20 cellular contexts compared by ENCODE assay signal in the genomic region with DNA sequence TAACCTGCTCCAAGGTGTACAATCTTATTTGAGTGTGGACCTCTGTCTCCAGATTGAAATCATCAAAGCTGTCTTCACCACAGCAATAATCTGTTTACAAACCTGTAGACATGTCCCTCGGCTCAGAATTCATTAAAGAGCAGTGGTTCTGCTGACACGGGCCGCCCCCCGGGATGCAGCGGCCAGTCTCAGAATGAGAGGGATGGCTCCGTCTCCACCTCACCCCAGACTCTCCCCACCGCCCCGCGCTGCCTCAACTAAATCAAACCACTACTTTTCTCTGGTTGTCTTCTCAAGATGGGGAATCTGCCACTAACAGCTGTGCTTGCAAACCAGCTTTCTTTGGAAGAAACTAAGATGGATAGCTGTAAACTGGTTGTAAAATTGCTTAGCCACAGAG. TPM values are rescaled to one million over a fixed set of nuclear protein-coding genes. Genes with fewer than 3 reads are reported as not detected.
DNase-seq lines count a peak whose midpoint lies in the region; ATAC-seq and TF ChIP-seq lines count a peak whose summit lies in the region.
"Had no signal": no experiment of that assay in that cellular context is flagged by ENCODE, and none has a peak within 500 bp of the region (broad histone marks: within the 10 kb centered on the region; RNA-seq: fewer than 3 reads in every experiment).

No MANE protein-coding gene starts in this region.

- H3K9ac ChIP-seq in iPS-18a (ENCODE audit: low read length), result no peak overlapping the region
- H3K9ac ChIP-seq: BLaER1, GM23248 had no signal

- WGBS in right cardiac atrium, result 46% methylated on average over 9 of the region's 9 CpGs

- H3K27me3 ChIP-seq in GM23338 (ENCODE audit: insufficient read depth) (no peaks in the 10 kb centered on the region), iPS-18a (ENCODE audit: control insufficient read depth, insufficient read depth, low read length) (peaks cover 4% of the 10 kb centered on the region), right cardiac atrium (ENCODE audit: control insufficient read depth, insufficient read depth) (no peaks in the 10 kb centered on the region)
- H3K27me3 ChIP-seq: BLaER1 had no signal

- H3K36me3 ChIP-seq in GM23338 (ENCODE audit: insufficient read depth) (no peaks in the 10 kb centered on the region), iPS-18a (ENCODE audit: control insufficient read depth, low read depth, low read length) (no peaks in the 10 kb centered on the region)
- H3K36me3 ChIP-seq: BLaER1 had no signal

- no peaks in the 10 kb centered on the region for H3F3A ChIP-seq in GM23338 (replicated peaks; ENCODE audit: low read depth)

- H3K4me1 ChIP-seq in GM23338 (ENCODE audit: insufficient read depth), result no peaks in the 10 kb centered on the region
- no peaks in the 10 kb centered on the region for H3K4me1 ChIP-seq in iPS-18a (ENCODE audit: control insufficient read depth, low read depth, low read length)
- H3K4me1 ChIP-seq in right cardiac atrium (ENCODE audit: control insufficient read depth, insufficient read depth, low read length), result no peaks in the 10 kb centered on the region
- H3K4me1 ChIP-seq: BLaER1, Caco-2 had no signal

- no peaks in the 10 kb centered on the region for H3K9me3 ChIP-seq in T-helper 17 cell (ENCODE audit: control insufficient read depth, low read length, poor library complexity, severe bottlenecking)
- peaks cover 2% of the 10 kb centered on the region for H3K9me3 ChIP-seq in iPS-18a (ENCODE audit: control insufficient read depth, low read depth, low read length)
- H3K9me3 ChIP-seq in right cardiac atrium (ENCODE audit: control insufficient read depth, low read length), result no peaks in the 10 kb centered on the region
- H3K9me3 ChIP-seq: BLaER1, Caco-2 had no signal

- H3K27ac Mint-ChIP-seq in GM23338 (no peak overlapping the region), T-helper 17 cell (peak overlapping the region; percentile 43), nephron progenitor cell (peak overlapping the region; percentile 52), natural killer cell (no peak overlapping the region)
- H3K27ac Mint-ChIP-seq: HFFc6 had no signal

- H3K79me2 ChIP-seq in GM23338 (replicated peaks; ENCODE audit: insufficient read depth), result no peaks in the 10 kb centered on the region

- H3K36me3 Mint-ChIP-seq in GM23338 (ENCODE audit: low read depth) (peaks cover 44% of the 10 kb centered on the region), T-helper 17 cell (ENCODE audit: low read depth) (peaks cover 3% of the 10 kb centered on the region), nephron progenitor cell (ENCODE audit: low read depth) (no peaks in the 10 kb centered on the region), natural killer cell (peaks cover 7% of the 10 kb centered on the region)
- H3K36me3 Mint-ChIP-seq: CD8-positive, alpha-beta memory T cell had no signal

- no peak overlapping the region for H3K4me3 Mint-ChIP-seq in GM23338
- no peak overlapping the region for H3K4me3 Mint-ChIP-seq in T-helper 17 cell
- peak overlapping the region; percentile 8 for H3K4me3 Mint-ChIP-seq in nephron progenitor cell
- H3K4me3 Mint-ChIP-seq in natural killer cell, result no peak overlapping the region
- H3K4me3 Mint-ChIP-seq: CD8-positive, alpha-beta memory T cell; HFFc6 had no signal

- H3K27ac ChIP-seq in GM23338 (ENCODE audit: low read depth) (no peak overlapping the region), iPS-18a (ENCODE audit: low read length) (no peak overlapping the region), right cardiac atrium (ENCODE audit: low read length) (no peak overlapping the region)
- H3K27ac ChIP-seq: 22Rv1, BLaER1, GM23248, HL-60 had no signal

- 0 out of 2 replicates have a peak overlapping the region, but pooled peaks have one; percentile 23 for H3K4me3 ChIP-seq in GM23338
- H3K4me3 ChIP-seq in iPS-18a (ENCODE audit: low read length), result peak overlapping the region; percentile 15
- H3K4me3 ChIP-seq in right cardiac atrium (ENCODE audit: low read length), result no peak overlapping the region
- H3K4me3 ChIP-seq: BLaER1, GM23248 had no signal

- no peaks in the 10 kb centered on the region for H4K20me1 ChIP-seq in GM23338 (replicated peaks; ENCODE audit: insufficient read depth)
- H4K20me1 ChIP-seq: BLaER1 had no signal

- no peak overlapping the region for H3K4me2 ChIP-seq in GM23338
- H3K4me2 ChIP-seq: BLaER1 had no signal

- ATAC-seq in GM23338 (no peak), T-helper 17 cell (no peak), natural killer cell (no peak), HG03469 (IDR thresholded peaks at IDR 0.05; ENCODE audit: unreplicated experiment) (no peak), right cardiac atrium (no peak), GM19455 (IDR thresholded peaks at IDR 0.05; ENCODE audit: unreplicated experiment) (no peak)

- no peaks in the 10 kb centered on the region for H3K9me2 ChIP-seq in GM23338 (ENCODE audit: insufficient read depth)

- H2AFZ ChIP-seq in GM23338, result 0 out of 2 replicates have a peak overlapping the region, but pooled peaks have one; percentile 59
- H2AFZ ChIP-seq: GM23248 had no signal

- no peak for TF ChIP-seq CTCF in GM23338 (conservative IDR thresholded peaks at IDR 0.05; ENCODE audit: low read depth in 2 of 2)
- TF ChIP-seq CTCF in nephron progenitor cell (IDR thresholded peaks at IDR 0.05), result no peak
- TF ChIP-seq CTCF in natural killer cell (IDR thresholded peaks at IDR 0.05), result no peak

- H3K27me3 Mint-ChIP-seq in GM23338 (ENCODE audit: insufficient read depth, low read depth, poor library complexity) (peaks cover 4% of the 10 kb centered on the region), T-helper 17 cell (peaks cover 31% of the 10 kb centered on the region), nephron progenitor cell (ENCODE audit: low read depth, poor library complexity) (peaks cover 42% of the 10 kb centered on the region), natural killer cell (ENCODE audit: low read depth in 2 of 2) (no peaks in the 10 kb centered on the region)

- no peak for DNase-seq in GM23338 (ENCODE audit: low spot score)
- DNase-seq in T-helper 17 cell, result no peak
- no peak for DNase-seq in nephron progenitor cell
- no peak for DNase-seq in natural killer cell
- DNase-seq in right cardiac atrium, result no peak
- DNase-seq: AML-193; Caco-2; CD8-positive, alpha-beta memory T cell; DND-41; GDM1; GM23248; HCEC 1CT; HFFc6; IMR-90 had no signal

- intact Hi-C loops in natural killer cell (cut with micrococcal nuclease), result no loop called here
- intact Hi-C loops in right cardiac atrium (cut with DNase I), result no loop called here

- H3K4me1 Mint-ChIP-seq in GM23338, result no peaks in the 10 kb centered on the region
- peaks cover 2% of the 10 kb centered on the region for H3K4me1 Mint-ChIP-seq in T-helper 17 cell
- peaks cover 16% of the 10 kb centered on the region for H3K4me1 Mint-ChIP-seq in nephron progenitor cell
- peaks cover 28 to 41% of the 10 kb centered on the region in 2 donors for H3K4me1 Mint-ChIP-seq in natural killer cell

- H3K9me3 Mint-ChIP-seq in GM23338, result peaks cover 99% of the 10 kb centered on the region
- H3K9me3 Mint-ChIP-seq in nephron progenitor cell, result no peaks in the 10 kb centered on the region
- H3K9me3 Mint-ChIP-seq in natural killer cell, result no peaks in the 10 kb centered on the region

TF ChIP-seq in GM23338, 12 proteins besides CTCF, POLR2A, EP300 and RAD21 (continues in another document):
- TF ChIP-seq ZNF331 (CRISPR knock-in tag; IDR thresholded peaks at IDR 0.05; ENCODE audit: low read depth) (no peak), REST (IDR thresholded peaks at IDR 0.05; ENCODE audit: unreplicated experiment) (no peak), ZNF114 (CRISPR knock-in tag; IDR thresholded peaks at IDR 0.05) (no peak)

RNA-seq across cellular contexts. Expression of gene SLC15A4, which starts 56.2 kb away (rescaled TPM):
- total RNA-seq in GM23338 (2014; rRNA removed; shearing (Covaris generic)), result 27.1 and 30.3 TPM in 2 replicates
- polyA plus RNA-seq in GM23338 (2016; fragmentation: Nextera tagmentation; extraction: Ambion mirVana) (6.7 and 7.7 TPM in 2 replicates), right cardiac atrium (15.8 TPM)
- total RNA-seq in T-helper 17 cell (10 to 100 TPM; 15.5 to 17.2 TPM), natural killer cell (100 to 1,000 TPM; 176 to 306 (median 250) TPM), right cardiac atrium (10 to 100 TPM; 13.7 to 17.3 (median 16.2) TPM)

Comparison
In these comparisons a context has a peak if more than half of its experiments do, and no peak if none do; other contexts are left out.
1. H3K27ac Mint-ChIP-seq: peak in T-helper 17 cell (single experiment) and nephron progenitor cell (single experiment); none in GM23338 (single experiment) and natural killer cell (0 of 2).